Comparison of ENCODE assay signal across 29 cellular contexts in the genomic region with DNA sequence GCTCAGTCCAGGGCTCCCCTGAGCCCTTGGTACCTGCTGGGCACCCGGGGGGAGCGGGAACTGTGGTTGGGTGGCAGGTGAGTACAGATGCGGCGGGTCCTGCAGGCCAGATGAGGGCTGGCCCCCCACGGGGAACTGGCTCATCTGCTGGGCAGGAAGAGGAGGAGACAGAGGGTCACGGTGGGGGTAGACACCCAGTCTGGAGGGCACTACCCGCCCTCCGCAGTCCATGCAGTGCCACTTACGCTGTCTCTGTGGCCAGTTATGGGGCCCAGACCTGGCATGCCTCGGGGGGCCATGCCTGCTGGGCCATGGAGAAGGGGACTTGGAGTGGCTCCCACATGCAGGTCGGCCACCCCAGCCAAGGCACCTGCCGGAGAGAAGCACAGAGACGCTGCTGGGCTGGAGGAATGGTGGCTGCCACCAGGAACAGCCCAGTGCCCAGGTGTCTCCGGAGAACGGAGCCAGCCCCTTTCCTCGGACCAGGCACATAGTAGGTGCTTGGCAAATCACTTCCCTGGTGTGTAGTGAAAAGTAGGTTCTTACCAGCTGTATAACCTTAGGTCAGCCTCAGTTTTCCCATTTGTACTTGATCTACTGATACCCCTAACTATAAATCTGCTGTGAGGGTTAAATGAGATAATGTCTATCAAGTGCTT. TPM values are rescaled to one million over a fixed set of nuclear protein-coding genes. Genes with fewer than 3 reads are reported as not detected.
A peak's percentile ranks its signal among the peaks of the same experiment; 100 is the strongest.
DNase-seq lines count a peak whose midpoint lies in the region; ATAC-seq, FAIRE-seq and TF ChIP-seq lines count a peak whose summit lies in the region.
"Had no signal": no experiment of that assay in that cellular context is flagged by ENCODE, and none has a peak within 500 bp of the region (broad histone marks: within the 10 kb centered on the region; RNA-seq: fewer than 3 reads in every experiment).

No MANE protein-coding gene starts in this region.

- H3K18ac ChIP-seq in neuronal stem cell (ENCODE audit: low read length), result peak overlapping the region; percentile 39

- no peak overlapping the region for H2BK120ac ChIP-seq in neuronal stem cell (ENCODE audit: low read depth, low read length)

- ATAC-seq in HCT116 (no peak), GM18511 (IDR thresholded peaks at IDR 0.05; ENCODE audit: unreplicated experiment) (no peak), HG03520 (IDR thresholded peaks at IDR 0.05; ENCODE audit: unreplicated experiment) (no peak)
- ATAC-seq: A549, Panc1, T-cell had no signal

- no CpG with 5 or more reads among the region's 16 CpGs for WGBS in neuronal stem cell (ENCODE audit: extremely low coverage in 2 of 2, insufficient read length in 2 of 2, insufficient replicate concordance in 1 of 2), 2 donors

- H2AK5ac ChIP-seq in neuronal stem cell (ENCODE audit: low read depth, low read length), result peak overlapping the region; percentile 98

- BruUV-seq in HCT116 (replicated peaks; lab: Mats Ljungman, UMichigan), result no TSS peak

- no peak for FAIRE-seq in HTR-8/SVneo (lab: Jason Lieb, UNC)
- FAIRE-seq: A549, D721Med had no signal

- H3K4me2 ChIP-seq in HCT116 (ENCODE audit: low read length) (peak overlapping the region; percentile 24; the same call in 1 of the 2 replicates), neuronal stem cell (ENCODE audit: insufficient read depth, low read length, poor library complexity, severe bottlenecking) (no peak overlapping the region)
- H3K4me2 ChIP-seq: A549; BLaER1 treated with 17β-estradiol and CSF1 and Interleukin-3, amounts not matched to agents 10 nM and 100 nM had no signal

- RAD21 ChIA-PET in HCT116 (lab: Charles Lee; ENCODE audit: low non-redundant PET in 1 of 2, low total read pairs in 2 of 2, uncharacterized antibody in 2 of 2, unreplicated experiment in 2 of 2), result no interaction called here

- H3K4me1 ChIP-seq in HCT116 (ENCODE audit: control insufficient read depth in 1 of 2, insufficient read depth in 2 of 2, low read length in 2 of 2), result no peaks in the 10 kb centered on the region
- peaks cover 18% of the 10 kb centered on the region for H3K4me1 ChIP-seq in NT2/D1 (ENCODE audit: insufficient read depth, insufficient read length)
- H3K4me1 ChIP-seq in iPS-20b (ENCODE audit: insufficient read depth, low read length), result no peaks in the 10 kb centered on the region; the same call in 1 of the 2 replicates
- peaks cover 12 to 16% of the 10 kb centered on the region in 2 donors for H3K4me1 ChIP-seq in neuronal stem cell (ENCODE audit: control insufficient read depth in 2 of 2, insufficient read depth in 1 of 2, low read depth in 1 of 2, low read length in 2 of 2)
- H3K4me1 ChIP-seq: A549; BLaER1 treated with 17β-estradiol and CSF1 and Interleukin-3, amounts not matched to agents 10 nM and 100 nM had no signal

- no peak overlapping the region for H4K8ac ChIP-seq in neuronal stem cell (ENCODE audit: low read depth, low read length)

- no peak overlapping the region for H3K23ac ChIP-seq in neuronal stem cell (ENCODE audit: low read depth, low read length, poor library complexity)

- no peak for TF ChIP-seq CTCF in HCT116 (IDR thresholded peaks at IDR 0.05 in 2 of 3, conservative IDR thresholded peaks at IDR 0.05 in 1 of 3; ENCODE audit: borderline replicate concordance in 1 of 3, insufficient read depth in 1 of 3, low read depth in 2 of 3, low read length in 2 of 3)

- peak overlapping the region; percentile 61 for H4K91ac ChIP-seq in neuronal stem cell (ENCODE audit: low read depth, low read length, poor library complexity)

- intact Hi-C loops in HCT116 (cut with micrococcal nuclease), result no loop called here

- H3K9ac ChIP-seq in HCT116 (ENCODE audit: low read length), result no peak overlapping the region
- H3K9ac ChIP-seq in NT2/D1 (ENCODE audit: insufficient read length, low read depth), result peak overlapping the region; percentile 1
- no peak overlapping the region for H3K9ac ChIP-seq in iPS-20b (ENCODE audit: low read depth, low read length)
- H3K9ac ChIP-seq in neuronal stem cell (ENCODE audit: low read depth, low read length, poor library complexity), result peak overlapping the region; percentile 53
- H3K9ac ChIP-seq: BLaER1 treated with 17β-estradiol and CSF1 and Interleukin-3, amounts not matched to agents 10 nM and 100 nM had no signal

- no peak for DNase-seq in HCT116 (ENCODE audit: low read depth, low spot score)
- no peak for DNase-seq in NT2/D1 (ENCODE audit: low read depth, low spot score)
- no peak for DNase-seq in neuronal stem cell (ENCODE audit: low spot score)
- DNase-seq in HTR-8/SVneo (ENCODE audit: insufficient read length, low spot score), result no peak
- DNase-seq: AML-193; CD4-positive, alpha-beta T cell; NCI-H1092; NCI-H1417 treated with DMSO at 0.1 percent for 48 hours; NCI-H1694 treated with DMSO at 0.1 percent for 48 hours; NCI-H2081; NCI-H2171; NCI-H226; NCI-H510A; NCI-H69; NK-92 treated with Interleukin-12 subunit alpha and Interleukin-12 subunit beta, amount 100 ng/mL, for 24 hours; SHP77; T-cell had no signal

- H3K14ac ChIP-seq in neuronal stem cell (ENCODE audit: low read length), result peak overlapping the region; percentile 48

- no peak for TF ChIP-seq POLR2A in HCT116 (IDR thresholded peaks at IDR 0.05; ENCODE audit: borderline replicate concordance, extremely low read depth, insufficient read depth, insufficient read length)

- H3K27ac ChIP-seq in HCT116 (ENCODE audit: low read depth, low read length), result no peak overlapping the region
- H3K27ac ChIP-seq in iPS-20b (ENCODE audit: low read length), result no peak overlapping the region
- H3K27ac ChIP-seq in neuronal stem cell (replicated peaks; ENCODE audit: low read length), result no peak overlapping the region
- H3K27ac ChIP-seq: A549; BLaER1 treated with 17β-estradiol and CSF1 and Interleukin-3, amounts not matched to agents 10 nM and 100 nM; RWPE1 had no signal

- TF ChIP-seq RAD21 in HCT116 (IDR thresholded peaks at IDR 0.05; ENCODE audit: low read depth), result no peak

- H3K36me3 ChIP-seq in HCT116 (ENCODE audit: control insufficient read depth in 1 of 2, insufficient read depth in 2 of 2, low read length in 2 of 2) (no peaks in the 10 kb centered on the region), NT2/D1 (ENCODE audit: insufficient read depth, insufficient read length, low read length) (no peaks in the 10 kb centered on the region), iPS-20b (ENCODE audit: insufficient read depth, low read depth, low read length) (no peaks in the 10 kb centered on the region), neuronal stem cell (replicated peaks in 1 of 2; ENCODE audit: control insufficient read depth in 2 of 2, insufficient read depth in 2 of 2, low read length in 2 of 2) (no peaks in the 10 kb centered on the region)
- H3K36me3 ChIP-seq: BLaER1 treated with 17β-estradiol and CSF1 and Interleukin-3, amounts not matched to agents 10 nM and 100 nM had no signal

- peak overlapping the region; percentile 3 to 25; a peak in 3 of 4 replicates for H3K4me3 ChIP-seq in HCT116 (replicated peaks in 1 of 2; ENCODE audit: low read depth in 1 of 2, low read length in 2 of 2)
- H3K4me3 ChIP-seq in NT2/D1 (ENCODE audit: insufficient read length, low read depth), result peak overlapping the region; percentile 33
- H3K4me3 ChIP-seq in iPS-20b (ENCODE audit: low read length), result peak overlapping the region; percentile 41
- H3K4me3 ChIP-seq in neuronal stem cell (ENCODE audit: low read length in 2 of 2), result no peak overlapping the region
- H3K4me3 ChIP-seq: A549; BLaER1 treated with 17β-estradiol and CSF1 and Interleukin-3, amounts not matched to agents 10 nM and 100 nM had no signal

- no peak overlapping the region for H3K4ac ChIP-seq in neuronal stem cell (ENCODE audit: low read length)

- H3K79me2 ChIP-seq in HCT116 (ENCODE audit: insufficient read depth, low read length), result no peaks in the 10 kb centered on the region

- POLR2A ChIA-PET in HCT116 (lab: Charles Lee), result no interaction called here

- CTCF ChIA-PET in HCT116 (lab: Charles Lee), result no interaction called here

- peak overlapping the region; percentile 19 for H2BK5ac ChIP-seq in neuronal stem cell (ENCODE audit: low read length)

- H3K9me2 ChIP-seq in HCT116 (ENCODE audit: insufficient read depth), result no peaks in the 10 kb centered on the region

- no peaks in the 10 kb centered on the region for H3K9me3 ChIP-seq in HCT116 (ENCODE audit: control insufficient read depth in 1 of 2, insufficient read depth in 1 of 2, low read depth in 1 of 2, low read length in 2 of 2)
- no peaks in the 10 kb centered on the region for H3K9me3 ChIP-seq in NT2/D1 (ENCODE audit: insufficient read depth, low read length)
- H3K9me3 ChIP-seq in iPS-20b (ENCODE audit: insufficient read depth, low read depth, low read length), result no peaks in the 10 kb centered on the region
- H3K9me3 ChIP-seq in neuronal stem cell (replicated peaks in 1 of 2; ENCODE audit: control insufficient read depth in 2 of 2, insufficient read depth in 1 of 2, low read depth in 1 of 2, low read length in 2 of 2), result no peaks in the 10 kb centered on the region
- H3K9me3 ChIP-seq: A549; BLaER1 treated with 17β-estradiol and CSF1 and Interleukin-3, amounts not matched to agents 10 nM and 100 nM had no signal

- H2BK12ac ChIP-seq in neuronal stem cell (ENCODE audit: low read length), result peak overlapping the region; percentile 82

- H3K27me3 ChIP-seq in HCT116 (ENCODE audit: insufficient read depth, low read length), result no peaks in the 10 kb centered on the region
- no peaks in the 10 kb centered on the region for H3K27me3 ChIP-seq in NT2/D1 (ENCODE audit: insufficient read depth, insufficient read length)
- peaks cover 3% of the 10 kb centered on the region; the same call in 1 of the 2 replicates for H3K27me3 ChIP-seq in iPS-20b (ENCODE audit: insufficient read depth, low read length)
- H3K27me3 ChIP-seq in neuronal stem cell (ENCODE audit: control insufficient read depth in 3 of 3, insufficient read depth in 3 of 3, low read depth in 1 of 3, low read length in 3 of 3), result peaks cover 0 to 8% (median 0%) of the 10 kb centered on the region in 3 experiments

- no peak overlapping the region for H2AFZ ChIP-seq in HCT116 (ENCODE audit: low read depth, low read length, poor library complexity, severe bottlenecking)
- H2AFZ ChIP-seq in neuronal stem cell (ENCODE audit: low read length), result no peak overlapping the region

- H4K20me1 ChIP-seq in HCT116 (ENCODE audit: insufficient read depth), result no peaks in the 10 kb centered on the region
- H4K20me1 ChIP-seq: BLaER1 treated with 17β-estradiol and CSF1 and Interleukin-3, amounts not matched to agents 10 nM and 100 nM had no signal

- H3K79me1 ChIP-seq in neuronal stem cell (ENCODE audit: low read depth, low read length), result no peaks in the 10 kb centered on the region

- H2BK15ac ChIP-seq in neuronal stem cell (ENCODE audit: low read length), result peak overlapping the region; percentile 91

TF ChIP-seq in HCT116, 20 proteins besides CTCF, POLR2A, EP300 and RAD21 (continues in another document):
- TF ChIP-seq SP1 (IDR thresholded peaks at IDR 0.05; ENCODE audit: low read depth) (no peak), TCF7L2 (IDR thresholded peaks at IDR 0.05; ENCODE audit: borderline replicate concordance, extremely low read depth, insufficient read depth, insufficient read length) (no peak)

RNA-seq across cellular contexts. Expression of a gene that starts 21.1 kb away (rescaled TPM):
- 0.52 TPM for total RNA-seq in HCT116 (2021; ENCODE audit: unreplicated experiment)
- 0.17 and 0.18 TPM in 2 replicates for polyA plus RNA-seq in HCT116 (2012)
- polyA plus RNA-seq in neuronal stem cell (2013, experiment 1 of 2), result 0.33 TPM
- polyA plus RNA-seq in neuronal stem cell (2013, experiment 2 of 2), result 0.44 TPM
- total RNA-seq: CD4-positive, alpha-beta T cell; H4; SK-MEL-5; T-cell had no signal
- polyA plus RNA-seq: IgD-negative memory B cell had no signal

RNA-seq across cellular contexts. Expression of a gene that starts 59.8 kb away (rescaled TPM):
- not detected for total RNA-seq in HCT116 (2021; ENCODE audit: unreplicated experiment)
- polyA plus RNA-seq in HCT116 (2012), result not detected in 2 replicates
- not detected for polyA plus RNA-seq in neuronal stem cell (2013, experiment 1 of 2)
- 0.11 TPM for polyA plus RNA-seq in neuronal stem cell (2013, experiment 2 of 2)
- total RNA-seq: CD4-positive, alpha-beta T cell; G401; H4; T-cell had no signal
- polyA plus RNA-seq: A549, IgD-negative memory B cell had no signal

Comparison
In these comparisons a context has a peak if more than half of its experiments do, and no peak if none do; other contexts are left out.
1. H3K4me3 ChIP-seq: peak in HCT116 (2 of 2), NT2/D1 (single experiment) and iPS-20b (single experiment); none in neuronal stem cell (0 of 2).
2. H3K9ac ChIP-seq: peak in NT2/D1 (single experiment) and neuronal stem cell (single experiment); none in HCT116 (single experiment) and iPS-20b (single experiment).